Comparison of ENCODE assay signal across 3 cellular contexts in genomic region chr4:22348410-22348809, GRCh38.
TF ChIP-seq lines count a peak whose summit lies in the region.

No MANE protein-coding gene starts in this region.

TF ChIP-seq in SK-N-SH treated with all-trans-retinoic acid at 6 μM for 48 hours, 23 proteins besides CTCF, POLR2A, EP300 and RAD21 (continued from another document):
- TF ChIP-seq ZNF8 (CRISPR knock-in tag; IDR thresholded peaks at IDR 0.05) (no peak), ZNF565 (CRISPR knock-in tag; conservative IDR thresholded peaks at IDR 0.05; ENCODE audit: low read depth) (no peak), ZFP3 (CRISPR knock-in tag; IDR thresholded peaks at IDR 0.05) (no peak), GLIS3 (CRISPR knock-in tag; IDR thresholded peaks at IDR 0.05) (no peak), ZFP30 (CRISPR knock-in tag; IDR thresholded peaks at IDR 0.05) (no peak), SNAI2 (CRISPR knock-in tag; IDR thresholded peaks at IDR 0.05) (no peak), ESRRG (CRISPR knock-in tag; IDR thresholded peaks at IDR 0.05) (no peak), TCF4 (CRISPR knock-in tag; IDR thresholded peaks at IDR 0.05; ENCODE audit: borderline replicate concordance) (no peak), RARB (CRISPR knock-in tag; IDR thresholded peaks at IDR 0.05) (no peak), TSHZ2 (CRISPR knock-in tag; IDR thresholded peaks at IDR 0.05) (no peak), ZC3H10 (CRISPR knock-in tag; IDR thresholded peaks at IDR 0.05) (no peak), CSDC2 (CRISPR knock-in tag; IDR thresholded peaks at IDR 0.05) (no peak), CREB5 (CRISPR knock-in tag; IDR thresholded peaks at IDR 0.05; ENCODE audit: low read depth) (no peak), TOX (CRISPR knock-in tag; IDR thresholded peaks at IDR 0.05; ENCODE audit: borderline replicate concordance) (no peak)

TF ChIP-seq in SK-N-SH, 30 proteins besides CTCF, POLR2A, EP300 and RAD21 (continued from another document):
- TF ChIP-seq, protein P1, sequence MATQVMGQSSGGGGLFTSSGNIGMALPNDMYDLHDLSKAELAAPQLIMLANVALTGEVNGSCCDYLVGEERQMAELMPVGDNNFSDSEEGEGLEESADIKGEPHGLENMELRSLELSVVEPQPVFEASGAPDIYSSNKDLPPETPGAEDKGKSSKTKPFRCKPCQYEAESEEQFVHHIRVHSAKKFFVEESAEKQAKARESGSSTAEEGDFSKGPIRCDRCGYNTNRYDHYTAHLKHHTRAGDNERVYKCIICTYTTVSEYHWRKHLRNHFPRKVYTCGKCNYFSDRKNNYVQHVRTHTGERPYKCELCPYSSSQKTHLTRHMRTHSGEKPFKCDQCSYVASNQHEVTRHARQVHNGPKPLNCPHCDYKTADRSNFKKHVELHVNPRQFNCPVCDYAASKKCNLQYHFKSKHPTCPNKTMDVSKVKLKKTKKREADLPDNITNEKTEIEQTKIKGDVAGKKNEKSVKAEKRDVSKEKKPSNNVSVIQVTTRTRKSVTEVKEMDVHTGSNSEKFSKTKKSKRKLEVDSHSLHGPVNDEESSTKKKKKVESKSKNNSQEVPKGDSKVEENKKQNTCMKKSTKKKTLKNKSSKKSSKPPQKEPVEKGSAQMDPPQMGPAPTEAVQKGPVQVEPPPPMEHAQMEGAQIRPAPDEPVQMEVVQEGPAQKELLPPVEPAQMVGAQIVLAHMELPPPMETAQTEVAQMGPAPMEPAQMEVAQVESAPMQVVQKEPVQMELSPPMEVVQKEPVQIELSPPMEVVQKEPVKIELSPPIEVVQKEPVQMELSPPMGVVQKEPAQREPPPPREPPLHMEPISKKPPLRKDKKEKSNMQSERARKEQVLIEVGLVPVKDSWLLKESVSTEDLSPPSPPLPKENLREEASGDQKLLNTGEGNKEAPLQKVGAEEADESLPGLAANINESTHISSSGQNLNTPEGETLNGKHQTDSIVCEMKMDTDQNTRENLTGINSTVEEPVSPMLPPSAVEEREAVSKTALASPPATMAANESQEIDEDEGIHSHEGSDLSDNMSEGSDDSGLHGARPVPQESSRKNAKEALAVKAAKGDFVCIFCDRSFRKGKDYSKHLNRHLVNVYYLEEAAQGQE (IDR thresholded peaks at IDR 0.05; ENCODE audit: low read depth, low read length) = no peak
- TF ChIP-seq, protein P2, sequence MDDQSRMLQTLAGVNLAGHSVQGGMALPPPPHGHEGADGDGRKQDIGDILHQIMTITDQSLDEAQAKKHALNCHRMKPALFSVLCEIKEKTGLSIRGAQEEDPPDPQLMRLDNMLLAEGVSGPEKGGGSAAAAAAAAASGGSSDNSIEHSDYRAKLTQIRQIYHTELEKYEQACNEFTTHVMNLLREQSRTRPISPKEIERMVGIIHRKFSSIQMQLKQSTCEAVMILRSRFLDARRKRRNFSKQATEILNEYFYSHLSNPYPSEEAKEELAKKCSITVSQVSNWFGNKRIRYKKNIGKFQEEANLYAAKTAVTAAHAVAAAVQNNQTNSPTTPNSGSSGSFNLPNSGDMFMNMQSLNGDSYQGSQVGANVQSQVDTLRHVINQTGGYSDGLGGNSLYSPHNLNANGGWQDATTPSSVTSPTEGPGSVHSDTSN (IDR thresholded peaks at IDR 0.05) = no peak
- no peak for TF ChIP-seq FOXJ3 (CRISPR knock-in tag; IDR thresholded peaks at IDR 0.05)
- no peak for TF ChIP-seq YY1 (IDR thresholded peaks at IDR 0.05; ENCODE audit: low read depth)
- TF ChIP-seq ZBTB33 (IDR thresholded peaks at IDR 0.05; ENCODE audit: borderline replicate concordance, low read depth) = no peak
- TF ChIP-seq, protein P3, sequence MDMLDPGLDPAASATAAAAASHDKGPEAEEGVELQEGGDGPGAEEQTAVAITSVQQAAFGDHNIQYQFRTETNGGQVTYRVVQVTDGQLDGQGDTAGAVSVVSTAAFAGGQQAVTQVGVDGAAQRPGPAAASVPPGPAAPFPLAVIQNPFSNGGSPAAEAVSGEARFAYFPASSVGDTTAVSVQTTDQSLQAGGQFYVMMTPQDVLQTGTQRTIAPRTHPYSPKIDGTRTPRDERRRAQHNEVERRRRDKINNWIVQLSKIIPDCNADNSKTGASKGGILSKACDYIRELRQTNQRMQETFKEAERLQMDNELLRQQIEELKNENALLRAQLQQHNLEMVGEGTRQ (IDR thresholded peaks at IDR 0.05; ENCODE audit: borderline replicate concordance, low read depth, low read length) = no peak
- TF ChIP-seq TEAD4 (IDR thresholded peaks at IDR 0.05; ENCODE audit: borderline replicate concordance, insufficient read depth) = no peak
- TF ChIP-seq MXI1 (IDR thresholded peaks at IDR 0.05; ENCODE audit: low read depth, low read length) = no peak
- TF ChIP-seq RFX5 (IDR thresholded peaks at IDR 0.05; ENCODE audit: low read length) = no peak
- no peak for TF ChIP-seq JUND (IDR thresholded peaks at IDR 0.05)

TF ChIP-seq in WTC11, 78 proteins besides CTCF, POLR2A, EP300 and RAD21 (continued from another document):
- TF ChIP-seq, protein P4, sequence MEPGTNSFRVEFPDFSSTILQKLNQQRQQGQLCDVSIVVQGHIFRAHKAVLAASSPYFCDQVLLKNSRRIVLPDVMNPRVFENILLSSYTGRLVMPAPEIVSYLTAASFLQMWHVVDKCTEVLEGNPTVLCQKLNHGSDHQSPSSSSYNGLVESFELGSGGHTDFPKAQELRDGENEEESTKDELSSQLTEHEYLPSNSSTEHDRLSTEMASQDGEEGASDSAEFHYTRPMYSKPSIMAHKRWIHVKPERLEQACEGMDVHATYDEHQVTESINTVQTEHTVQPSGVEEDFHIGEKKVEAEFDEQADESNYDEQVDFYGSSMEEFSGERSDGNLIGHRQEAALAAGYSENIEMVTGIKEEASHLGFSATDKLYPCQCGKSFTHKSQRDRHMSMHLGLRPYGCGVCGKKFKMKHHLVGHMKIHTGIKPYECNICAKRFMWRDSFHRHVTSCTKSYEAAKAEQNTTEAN (CRISPR knock-in tag; IDR thresholded peaks at IDR 0.05) = no peak
- TF ChIP-seq SMAD3 (CRISPR knock-in tag; IDR thresholded peaks at IDR 0.05; ENCODE audit: borderline replicate concordance) (no peak), TEAD4 (CRISPR knock-in tag; IDR thresholded peaks at IDR 0.05) (no peak), ZNF232 (CRISPR knock-in tag; IDR thresholded peaks at IDR 0.05) (no peak), EMX1 (CRISPR knock-in tag; IDR thresholded peaks at IDR 0.05) (no peak), TCF7 (CRISPR knock-in tag; IDR thresholded peaks at IDR 0.05; ENCODE audit: low read depth) (no peak), ZNF219 (CRISPR knock-in tag; IDR thresholded peaks at IDR 0.05; ENCODE audit: borderline replicate concordance) (no peak), ATF6 (CRISPR knock-in tag; IDR thresholded peaks at IDR 0.05) (no peak), CREM (CRISPR knock-in tag; IDR thresholded peaks at IDR 0.05) (no peak), NR3C1 (CRISPR knock-in tag; conservative IDR thresholded peaks at IDR 0.05; ENCODE audit: low read depth) (no peak), ZNF138 (CRISPR knock-in tag; conservative IDR thresholded peaks at IDR 0.05) (no peak), JAZF1 (CRISPR knock-in tag; IDR thresholded peaks at IDR 0.05) (no peak)
- TF ChIP-seq, protein P5, sequence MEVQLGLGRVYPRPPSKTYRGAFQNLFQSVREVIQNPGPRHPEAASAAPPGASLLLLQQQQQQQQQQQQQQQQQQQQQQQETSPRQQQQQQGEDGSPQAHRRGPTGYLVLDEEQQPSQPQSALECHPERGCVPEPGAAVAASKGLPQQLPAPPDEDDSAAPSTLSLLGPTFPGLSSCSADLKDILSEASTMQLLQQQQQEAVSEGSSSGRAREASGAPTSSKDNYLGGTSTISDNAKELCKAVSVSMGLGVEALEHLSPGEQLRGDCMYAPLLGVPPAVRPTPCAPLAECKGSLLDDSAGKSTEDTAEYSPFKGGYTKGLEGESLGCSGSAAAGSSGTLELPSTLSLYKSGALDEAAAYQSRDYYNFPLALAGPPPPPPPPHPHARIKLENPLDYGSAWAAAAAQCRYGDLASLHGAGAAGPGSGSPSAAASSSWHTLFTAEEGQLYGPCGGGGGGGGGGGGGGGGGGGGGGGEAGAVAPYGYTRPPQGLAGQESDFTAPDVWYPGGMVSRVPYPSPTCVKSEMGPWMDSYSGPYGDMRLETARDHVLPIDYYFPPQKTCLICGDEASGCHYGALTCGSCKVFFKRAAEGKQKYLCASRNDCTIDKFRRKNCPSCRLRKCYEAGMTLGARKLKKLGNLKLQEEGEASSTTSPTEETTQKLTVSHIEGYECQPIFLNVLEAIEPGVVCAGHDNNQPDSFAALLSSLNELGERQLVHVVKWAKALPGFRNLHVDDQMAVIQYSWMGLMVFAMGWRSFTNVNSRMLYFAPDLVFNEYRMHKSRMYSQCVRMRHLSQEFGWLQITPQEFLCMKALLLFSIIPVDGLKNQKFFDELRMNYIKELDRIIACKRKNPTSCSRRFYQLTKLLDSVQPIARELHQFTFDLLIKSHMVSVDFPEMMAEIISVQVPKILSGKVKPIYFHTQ (CRISPR knock-in tag; IDR thresholded peaks at IDR 0.05) = no peak
- TF ChIP-seq, protein P6, sequence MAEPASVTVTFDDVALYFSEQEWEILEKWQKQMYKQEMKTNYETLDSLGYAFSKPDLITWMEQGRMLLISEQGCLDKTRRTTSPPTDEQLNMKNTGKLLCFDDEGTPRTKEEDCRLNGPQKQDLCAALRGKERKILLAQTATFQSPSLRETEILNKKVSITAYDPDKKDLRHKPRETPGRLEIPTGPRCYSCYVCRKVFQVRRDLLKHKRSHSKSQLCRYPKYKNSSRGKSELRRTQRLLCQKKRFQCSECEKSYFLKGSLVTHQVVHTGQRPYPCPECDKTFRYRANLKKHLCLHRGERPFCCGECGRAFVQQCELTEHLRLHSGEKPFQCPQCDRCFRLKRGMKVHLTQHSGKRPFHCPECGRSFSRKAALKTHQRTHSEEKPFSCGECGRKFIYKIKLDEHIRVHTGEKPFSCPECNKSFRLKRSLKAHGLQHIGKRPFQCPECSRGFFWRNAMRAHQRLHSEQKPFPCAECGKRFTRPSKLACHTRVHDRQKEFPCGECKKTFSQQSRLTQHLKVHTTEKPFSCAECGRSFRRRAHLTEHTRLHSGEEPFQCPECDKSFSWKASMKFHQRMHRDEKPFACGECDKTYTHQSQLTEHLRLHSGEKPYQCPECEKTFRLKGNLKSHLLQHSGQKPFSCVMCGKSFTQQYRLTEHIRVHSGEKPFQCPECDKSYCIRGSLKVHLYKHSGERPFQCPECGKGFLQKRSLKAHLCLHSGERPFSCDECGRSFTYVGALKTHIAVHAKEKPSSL (CRISPR knock-in tag; conservative IDR thresholded peaks at IDR 0.05) = no peak
TF ChIP-seq in WTC11: peak in this region for 0.
